Comparison of ENCODE assay signal across 1 cellular context in the genomic region with DNA sequence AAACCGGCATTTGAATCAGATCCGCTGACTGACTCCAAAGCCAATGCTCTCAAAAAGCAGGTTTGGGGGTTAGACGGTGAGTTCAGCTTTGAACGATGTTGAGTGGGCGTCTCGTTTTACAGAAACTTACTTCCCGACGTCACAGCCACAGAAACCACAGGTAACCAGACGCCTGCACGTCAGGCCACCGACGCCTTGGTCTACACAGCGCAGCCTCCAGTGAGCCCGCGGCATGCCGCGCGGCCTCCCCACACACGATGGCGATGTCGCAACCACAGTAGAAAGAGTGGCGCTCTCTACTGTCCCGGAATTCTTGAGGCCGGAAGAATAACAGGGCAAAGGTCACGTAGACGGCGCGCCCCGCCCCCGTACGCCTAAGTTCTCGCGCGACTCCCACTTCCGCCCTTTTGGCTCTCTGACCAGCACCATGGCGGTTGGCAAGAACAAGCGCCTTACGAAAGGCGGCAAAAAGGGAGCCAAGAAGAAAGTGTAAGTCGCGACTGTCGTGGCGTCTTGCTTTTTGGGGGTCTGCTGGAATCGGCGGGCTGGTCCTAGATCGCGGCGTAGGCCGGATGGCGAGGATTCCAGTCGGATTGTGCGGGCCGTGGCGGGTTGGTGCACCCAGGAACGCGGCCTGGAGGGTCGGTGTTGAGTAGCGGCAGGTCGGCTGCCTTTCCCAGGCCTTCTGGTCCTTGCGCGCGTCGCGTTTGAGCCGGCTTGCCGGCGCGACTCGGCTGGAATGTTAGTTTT.
TF ChIP-seq lines count a peak whose summit lies in the region.

A gene (plus strand): TSS at position 403 of the 750 bp plus-strand sequence. CDS start 25 bp downstream, at position 428.

TF ChIP-seq in A549, 52 proteins besides CTCF, POLR2A, EP300 and RAD21 (continued from another document):
- TF ChIP-seq, protein P1, sequence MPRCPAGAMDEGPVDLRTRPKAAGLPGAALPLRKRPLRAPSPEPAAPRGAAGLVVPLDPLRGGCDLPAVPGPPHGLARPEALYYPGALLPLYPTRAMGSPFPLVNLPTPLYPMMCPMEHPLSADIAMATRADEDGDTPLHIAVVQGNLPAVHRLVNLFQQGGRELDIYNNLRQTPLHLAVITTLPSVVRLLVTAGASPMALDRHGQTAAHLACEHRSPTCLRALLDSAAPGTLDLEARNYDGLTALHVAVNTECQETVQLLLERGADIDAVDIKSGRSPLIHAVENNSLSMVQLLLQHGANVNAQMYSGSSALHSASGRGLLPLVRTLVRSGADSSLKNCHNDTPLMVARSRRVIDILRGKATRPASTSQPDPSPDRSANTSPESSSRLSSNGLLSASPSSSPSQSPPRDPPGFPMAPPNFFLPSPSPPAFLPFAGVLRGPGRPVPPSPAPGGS (IDR thresholded peaks at IDR 0.05): peak; percentile 85
- no peak for TF ChIP-seq ESRRA (IDR thresholded peaks at IDR 0.05; ENCODE audit: borderline replicate concordance, low read length)
- TF ChIP-seq, protein P2, sequence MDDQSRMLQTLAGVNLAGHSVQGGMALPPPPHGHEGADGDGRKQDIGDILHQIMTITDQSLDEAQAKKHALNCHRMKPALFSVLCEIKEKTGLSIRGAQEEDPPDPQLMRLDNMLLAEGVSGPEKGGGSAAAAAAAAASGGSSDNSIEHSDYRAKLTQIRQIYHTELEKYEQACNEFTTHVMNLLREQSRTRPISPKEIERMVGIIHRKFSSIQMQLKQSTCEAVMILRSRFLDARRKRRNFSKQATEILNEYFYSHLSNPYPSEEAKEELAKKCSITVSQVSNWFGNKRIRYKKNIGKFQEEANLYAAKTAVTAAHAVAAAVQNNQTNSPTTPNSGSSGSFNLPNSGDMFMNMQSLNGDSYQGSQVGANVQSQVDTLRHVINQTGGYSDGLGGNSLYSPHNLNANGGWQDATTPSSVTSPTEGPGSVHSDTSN (IDR thresholded peaks at IDR 0.05): no peak
- peak; percentile 35; the same call in 1 of the 2 replicates for TF ChIP-seq GATA3 (IDR thresholded peaks at IDR 0.05; ENCODE audit: borderline replicate concordance)
- TF ChIP-seq RARB (CRISPR knock-in tag; IDR thresholded peaks at IDR 0.05): no peak
- no peak for TF ChIP-seq CHD4 (IDR thresholded peaks at IDR 0.05; ENCODE audit: borderline replicate concordance)
- peak; percentile 87 for TF ChIP-seq PHF8 (IDR thresholded peaks at IDR 0.05; ENCODE audit: borderline replicate concordance, low read depth)
- no peak for TF ChIP-seq NPAS2 (CRISPR knock-in tag; IDR thresholded peaks at IDR 0.05; ENCODE audit: borderline replicate concordance)
- no peak for TF ChIP-seq RCOR1 (IDR thresholded peaks at IDR 0.05; ENCODE audit: low read depth, low read length)
- TF ChIP-seq, protein P3, sequence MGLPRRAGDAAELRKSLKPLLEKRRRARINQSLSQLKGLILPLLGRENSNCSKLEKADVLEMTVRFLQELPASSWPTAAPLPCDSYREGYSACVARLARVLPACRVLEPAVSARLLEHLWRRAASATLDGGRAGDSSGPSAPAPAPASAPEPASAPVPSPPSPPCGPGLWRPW (IDR thresholded peaks at IDR 0.05): no peak
- TF ChIP-seq, protein P4, sequence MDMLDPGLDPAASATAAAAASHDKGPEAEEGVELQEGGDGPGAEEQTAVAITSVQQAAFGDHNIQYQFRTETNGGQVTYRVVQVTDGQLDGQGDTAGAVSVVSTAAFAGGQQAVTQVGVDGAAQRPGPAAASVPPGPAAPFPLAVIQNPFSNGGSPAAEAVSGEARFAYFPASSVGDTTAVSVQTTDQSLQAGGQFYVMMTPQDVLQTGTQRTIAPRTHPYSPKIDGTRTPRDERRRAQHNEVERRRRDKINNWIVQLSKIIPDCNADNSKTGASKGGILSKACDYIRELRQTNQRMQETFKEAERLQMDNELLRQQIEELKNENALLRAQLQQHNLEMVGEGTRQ (IDR thresholded peaks at IDR 0.05): no peak
- TF ChIP-seq MYC (IDR thresholded peaks at IDR 0.05; ENCODE audit: borderline replicate concordance, low read length): peak; percentile 94
- peak; percentile 67; the same call in 1 of the 2 replicates for TF ChIP-seq FOXS1 (CRISPR knock-in tag; IDR thresholded peaks at IDR 0.05)
- TF ChIP-seq FOSB (CRISPR knock-in tag; IDR thresholded peaks at IDR 0.05): no peak
- TF ChIP-seq EHMT2 (IDR thresholded peaks at IDR 0.05; ENCODE audit: low read depth): no peak
- TF ChIP-seq NR3C1 (IDR thresholded peaks at IDR 0.05): no peak
- no peak for TF ChIP-seq JUNB (IDR thresholded peaks at IDR 0.05)
- no peak for TF ChIP-seq FOSL2 (IDR thresholded peaks at IDR 0.05)
- 0 out of 2 replicates have a peak, but pooled peaks have one; percentile 18 for TF ChIP-seq FOSL2 (CRISPR knock-in tag; IDR thresholded peaks at IDR 0.05)
- TF ChIP-seq BHLHE40 (IDR thresholded peaks at IDR 0.05; ENCODE audit: low read depth, low read length): no peak
- TF ChIP-seq, protein P5, sequence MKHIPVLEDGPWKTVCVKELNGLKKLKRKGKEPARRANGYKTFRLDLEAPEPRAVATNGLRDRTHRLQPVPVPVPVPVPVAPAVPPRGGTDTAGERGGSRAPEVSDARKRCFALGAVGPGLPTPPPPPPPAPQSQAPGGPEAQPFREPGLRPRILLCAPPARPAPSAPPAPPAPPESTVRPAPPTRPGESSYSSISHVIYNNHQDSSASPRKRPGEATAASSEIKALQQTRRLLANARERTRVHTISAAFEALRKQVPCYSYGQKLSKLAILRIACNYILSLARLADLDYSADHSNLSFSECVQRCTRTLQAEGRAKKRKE (CRISPR knock-in tag; IDR thresholded peaks at IDR 0.05; ENCODE audit: low read depth): no peak
- TF ChIP-seq HOXA7 (CRISPR knock-in tag; IDR thresholded peaks at IDR 0.05): no peak
- TF ChIP-seq, protein P6, sequence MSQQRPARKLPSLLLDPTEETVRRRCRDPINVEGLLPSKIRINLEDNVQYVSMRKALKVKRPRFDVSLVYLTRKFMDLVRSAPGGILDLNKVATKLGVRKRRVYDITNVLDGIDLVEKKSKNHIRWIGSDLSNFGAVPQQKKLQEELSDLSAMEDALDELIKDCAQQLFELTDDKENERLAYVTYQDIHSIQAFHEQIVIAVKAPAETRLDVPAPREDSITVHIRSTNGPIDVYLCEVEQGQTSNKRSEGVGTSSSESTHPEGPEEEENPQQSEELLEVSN (IDR thresholded peaks at IDR 0.05; ENCODE audit: borderline replicate concordance, low read depth): 0 out of 2 replicates have a peak, but pooled peaks have one; percentile 24
- no peak for TF ChIP-seq EHF (CRISPR knock-in tag; IDR thresholded peaks at IDR 0.05)
- TF ChIP-seq, protein P7, sequence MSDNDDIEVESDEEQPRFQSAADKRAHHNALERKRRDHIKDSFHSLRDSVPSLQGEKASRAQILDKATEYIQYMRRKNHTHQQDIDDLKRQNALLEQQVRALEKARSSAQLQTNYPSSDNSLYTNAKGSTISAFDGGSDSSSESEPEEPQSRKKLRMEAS (IDR thresholded peaks at IDR 0.05): peak; percentile 95
- TF ChIP-seq, protein P8, sequence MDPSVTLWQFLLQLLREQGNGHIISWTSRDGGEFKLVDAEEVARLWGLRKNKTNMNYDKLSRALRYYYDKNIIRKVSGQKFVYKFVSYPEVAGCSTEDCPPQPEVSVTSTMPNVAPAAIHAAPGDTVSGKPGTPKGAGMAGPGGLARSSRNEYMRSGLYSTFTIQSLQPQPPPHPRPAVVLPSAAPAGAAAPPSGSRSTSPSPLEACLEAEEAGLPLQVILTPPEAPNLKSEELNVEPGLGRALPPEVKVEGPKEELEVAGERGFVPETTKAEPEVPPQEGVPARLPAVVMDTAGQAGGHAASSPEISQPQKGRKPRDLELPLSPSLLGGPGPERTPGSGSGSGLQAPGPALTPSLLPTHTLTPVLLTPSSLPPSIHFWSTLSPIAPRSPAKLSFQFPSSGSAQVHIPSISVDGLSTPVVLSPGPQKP (IDR thresholded peaks at IDR 0.05; ENCODE audit: low read depth, low read length): no peak
- no peak for TF ChIP-seq RNF2 (IDR thresholded peaks at IDR 0.05; ENCODE audit: borderline replicate concordance, low read depth)
- no peak for TF ChIP-seq TFCP2L1 (CRISPR knock-in tag; IDR thresholded peaks at IDR 0.05)
- TF ChIP-seq MAZ (IDR thresholded peaks at IDR 0.05; ENCODE audit: borderline replicate concordance, low read depth, low read length): no peak
- no peak for TF ChIP-seq SMC3 (IDR thresholded peaks at IDR 0.05)
- no peak for TF ChIP-seq CBX8 (IDR thresholded peaks at IDR 0.05)
- TF ChIP-seq ZSCAN20 (CRISPR knock-in tag; IDR thresholded peaks at IDR 0.05): no peak
- no peak for TF ChIP-seq NFE2L2 (conservative IDR thresholded peaks at IDR 0.05; ENCODE audit: low read length)
- TF ChIP-seq JUN (IDR thresholded peaks at IDR 0.05): peak; percentile 92 to 98
- no peak for TF ChIP-seq MAFK (IDR thresholded peaks at IDR 0.05; ENCODE audit: partially characterized antibody)
- no peak for TF ChIP-seq SREBF2 (IDR thresholded peaks at IDR 0.05)
- no peak for TF ChIP-seq KDM5A (IDR thresholded peaks at IDR 0.05)
- TF ChIP-seq CEBPB (IDR thresholded peaks at IDR 0.05): peak; percentile 63 to 85
- TF ChIP-seq HEYL (CRISPR knock-in tag; IDR thresholded peaks at IDR 0.05): no peak
